22 cellular contexts compared by ENCODE assay signal in the genomic region with DNA sequence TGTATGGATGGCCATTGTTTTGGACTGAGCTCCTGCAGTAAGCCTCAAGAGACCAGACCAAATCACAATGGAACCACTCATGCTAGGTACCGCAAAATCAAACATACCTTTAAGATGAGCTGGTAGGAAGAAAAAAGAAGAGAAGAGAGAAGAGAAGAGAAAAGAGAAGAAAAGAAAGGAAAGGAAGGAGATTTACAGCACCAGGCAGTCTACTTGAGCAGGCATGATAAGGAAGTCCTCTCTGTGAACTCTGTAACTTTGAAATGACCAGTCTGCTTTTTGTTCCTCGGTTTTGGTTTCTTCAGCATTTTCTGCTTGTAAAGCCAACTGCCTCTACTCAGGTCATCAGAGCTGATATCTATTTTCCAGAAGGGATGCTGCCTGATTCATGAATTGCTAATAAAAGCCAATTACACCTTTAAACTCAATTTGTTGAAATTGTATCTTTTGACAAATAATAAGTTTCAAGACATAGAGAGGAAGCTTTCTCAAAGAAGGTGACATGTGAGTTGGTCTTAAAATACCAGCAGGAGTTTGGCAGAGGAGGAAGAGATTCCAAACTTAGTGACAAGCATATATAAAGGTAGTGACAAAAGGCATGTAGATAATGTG.
"Had no signal": no experiment of that assay in that cellular context is flagged by ENCODE, and none has a peak within 500 bp of the region (broad histone marks: within the 10 kb centered on the region; RNA-seq: fewer than 3 reads in every experiment).

No MANE protein-coding gene starts in this region.

- H3K9me3 ChIP-seq: colonic mucosa, esophagus muscularis mucosa, gastroesophageal sphincter, testis, tibial artery had no signal

- H3K36me3 ChIP-seq: colonic mucosa, esophagus muscularis mucosa, gastroesophageal sphincter, neural progenitor cell, tibial artery had no signal

- H3K4me2 ChIP-seq: neural progenitor cell had no signal

- H3K9ac ChIP-seq: neural progenitor cell, parathyroid adenoma had no signal

- H3K79me2 ChIP-seq: parathyroid adenoma had no signal

- H3K4me3 ChIP-seq: colonic mucosa, esophagus muscularis mucosa, gastroesophageal sphincter, lung, neural progenitor cell, testis, tibial artery had no signal

- H3K4me1 ChIP-seq: colonic mucosa, neural progenitor cell, parathyroid adenoma had no signal

- ATAC-seq: foreskin keratinocyte; gastroesophageal sphincter; naive thymus-derived CD4-positive, alpha-beta T cell; sciatic nerve; stimulated activated memory B cell treated with anti-CD40 and anti-IgM and Interleukin-4, amounts not matched to agents 10 μg/mL and 1 μg/mL and 100 μg/mL, for 72 hours; stimulated activated naive CD8-positive, alpha-beta T cell treated with anti-CD3 and anti-CD28 coated beads, Interleukin-15, Interleukin-2, amounts not matched to agents 100 U/mL and 50 U/mL, for 24 hours had no signal

- H3K27ac ChIP-seq: colonic mucosa, esophagus muscularis mucosa, foreskin keratinocyte, gastroesophageal sphincter, neural progenitor cell, parathyroid adenoma, testis, tibial artery had no signal

- H3K27me3 ChIP-seq: colonic mucosa, esophagus muscularis mucosa, foreskin keratinocyte, gastroesophageal sphincter, neural progenitor cell, testis, tibial artery had no signal

- H2AFZ ChIP-seq: neural progenitor cell, parathyroid adenoma had no signal

- DNase-seq: colonic mucosa; effector CD8-positive, alpha-beta T cell; endodermal cell; hypothalamus; immature natural killer cell; islet precursor cell; kidney glomerular epithelial cell; mesenchymal stem cell; naive thymus-derived CD4-positive, alpha-beta T cell; stimulated activated CD4-positive, alpha-beta T cell treated with anti-CD3 and anti-CD28 coated beads, Interleukin-4, amount 100 ng/mL, for 4 hours; stimulated activated naive CD8-positive, alpha-beta T cell treated with anti-CD3 and anti-CD28 coated beads, Interleukin-15, Interleukin-2, amounts not matched to agents 100 U/mL and 50 U/mL, for 24 hours; substantia nigra; testis; tibial artery had no signal
